In genomic region chr12:7994731-7995205, GRCh38 we compare ENCODE assay signal across 1 cellular context.
TF ChIP-seq lines count a peak whose summit lies in the region.

No MANE protein-coding gene starts in this region.

TF ChIP-seq in GM12878, 131 proteins besides CTCF, POLR2A, EP300 and RAD21:
- TF ChIP-seq SMARCA5 (IDR thresholded peaks at IDR 0.05) (no peak), ZNF622 (IDR thresholded peaks at IDR 0.05) (no peak), SREBF1 (IDR thresholded peaks at IDR 0.05; ENCODE audit: low read length) (no peak), NFYA (IDR thresholded peaks at IDR 0.05; ENCODE audit: borderline replicate concordance, low read depth, low read length) (no peak), PKNOX1 (IDR thresholded peaks at IDR 0.05) (no peak), ASH2L (IDR thresholded peaks at IDR 0.05; ENCODE audit: borderline replicate concordance, low read depth) (no peak), PBX3 (IDR thresholded peaks at IDR 0.05; ENCODE audit: insufficient replicate concordance, low read depth, low read length) (no peak), SUZ12 (IDR thresholded peaks at IDR 0.05; ENCODE audit: unreplicated experiment) (no peak), MTA3 (IDR thresholded peaks at IDR 0.05; ENCODE audit: borderline replicate concordance, low read length) (no peak), JUNB (IDR thresholded peaks at IDR 0.05) (no peak), YY1 (IDR thresholded peaks at IDR 0.05; ENCODE audit: low read depth, low read length) (no peak), NFXL1 (IDR thresholded peaks at IDR 0.05; ENCODE audit: borderline replicate concordance) (no peak), ESRRA (IDR thresholded peaks at IDR 0.05; ENCODE audit: low read length) (no peak), MXI1 (IDR thresholded peaks at IDR 0.05; ENCODE audit: low read depth, low read length) (no peak), TCF3 (IDR thresholded peaks at IDR 0.05; ENCODE audit: borderline replicate concordance, insufficient read depth, low read depth, low read length) (no peak), ZBTB4 (CRISPR knock-in tag; IDR thresholded peaks at IDR 0.05) (no peak), CHD1 (IDR thresholded peaks at IDR 0.05; ENCODE audit: low read depth, low read length) (no peak), HCFC1 (IDR thresholded peaks at IDR 0.05; ENCODE audit: low read length) (no peak), BACH1 (IDR thresholded peaks at IDR 0.05; ENCODE audit: borderline replicate concordance) (no peak)
TF ChIP-seq in GM12878: peak in this region for 0.
